In genomic region chr19:3046621-3047306, GRCh38 we compare ENCODE assay signal across 11 cellular contexts. TPM values are rescaled to one million over a fixed set of nuclear protein-coding genes. Genes with fewer than 3 reads are reported as not detected.
DNase-seq lines count a peak whose midpoint lies in the region; ATAC-seq and TF ChIP-seq lines count a peak whose summit lies in the region.
"Had no signal": no experiment of that assay in that cellular context is flagged by ENCODE, and none has a peak within 500 bp of the region (broad histone marks: within the 10 kb centered on the region; RNA-seq: fewer than 3 reads in every experiment).

No MANE protein-coding gene starts in this region.

- H3K27me3 Mint-ChIP-seq in WTC11 (ENCODE audit: low read depth): peaks cover 38% of the 10 kb centered on the region
- H3K27me3 Mint-ChIP-seq in endothelial cell (ENCODE audit: unreplicated experiment): peaks cover 10% of the 10 kb centered on the region

- H3K4me1 ChIP-seq in SK-N-SH (ENCODE audit: control insufficient read depth in 1 of 2, insufficient read depth in 2 of 2, low read depth in 1 of 2, low read length in 1 of 2) (no peaks in the 10 kb centered on the region; a peak in 1 of 4 replicates), upper lobe of left lung (peaks cover 11 to 34% (median 12%) of the 10 kb centered on the region in 4 donors)

- DNase-seq in SK-N-SH (peak; percentile 77), WTC11 (ENCODE audit: low spot score) (no peak), left kidney (ENCODE audit: low read depth, low spot score) (peak; percentile 86), upper lobe of left lung (peak in 1 of 2 donors; percentile 88), dermis blood vessel endothelial cell (no peak), endothelial cell (ENCODE audit: low spot score) (no peak)
- no peak for DNase-seq in stimulated activated CD4-positive, alpha-beta T cell treated with anti-CD3 and anti-CD28 coated beads, Interleukin-15, amount 100 ng/mL, for 24 hours
- DNase-seq: activated naive CD8-positive, alpha-beta T cell treated with anti-CD3 and anti-CD28 coated beads, Interleukin-2, amount 10 ng/mL, durations not matched to agents 7 days and 5 days; SW 1271 had no signal

- H3K27ac ChIP-seq in SK-N-SH (ENCODE audit: low read depth in 2 of 2, low read length in 1 of 2) (no peak overlapping the region), upper lobe of left lung (peak overlapping the region; percentile 62 to 88 (median 82))

- H3K4me1 Mint-ChIP-seq in WTC11: peaks cover 29% of the 10 kb centered on the region
- peaks cover 4% of the 10 kb centered on the region for H3K4me1 Mint-ChIP-seq in endothelial cell (ENCODE audit: unreplicated experiment)

- H3K9me3 ChIP-seq in SK-N-SH (no peaks in the 10 kb centered on the region), upper lobe of left lung (no peaks in the 10 kb centered on the region)

- H3K36me3 Mint-ChIP-seq in WTC11 (no peaks in the 10 kb centered on the region), endothelial cell (ENCODE audit: low read depth, unreplicated experiment) (peaks cover 4% of the 10 kb centered on the region)
- H3K36me3 Mint-ChIP-seq: activated naive CD8-positive, alpha-beta T cell treated with anti-CD3 and anti-CD28 coated beads, Interleukin-2, amount 10 ng/mL, durations not matched to agents 7 days and 5 days had no signal

- no peak overlapping the region for H2AFZ ChIP-seq in SK-N-SH (ENCODE audit: low read depth)

- H3K9me3 Mint-ChIP-seq in WTC11: no peaks in the 10 kb centered on the region
- no peaks in the 10 kb centered on the region for H3K9me3 Mint-ChIP-seq in endothelial cell (ENCODE audit: unreplicated experiment)
- H3K9me3 Mint-ChIP-seq: activated naive CD8-positive, alpha-beta T cell treated with anti-CD3 and anti-CD28 coated beads, Interleukin-2, amount 10 ng/mL, durations not matched to agents 7 days and 5 days had no signal

- H4K20me1 ChIP-seq in SK-N-SH (ENCODE audit: insufficient read depth): no peaks in the 10 kb centered on the region

- H3K27ac Mint-ChIP-seq in WTC11: no peak overlapping the region
- no peak overlapping the region for H3K27ac Mint-ChIP-seq in endothelial cell (ENCODE audit: unreplicated experiment)
- H3K27ac Mint-ChIP-seq: activated naive CD8-positive, alpha-beta T cell treated with anti-CD3 and anti-CD28 coated beads, Interleukin-2, amount 10 ng/mL, durations not matched to agents 7 days and 5 days; CD14-positive monocyte had no signal

- TF ChIP-seq CTCF in SK-N-SH (IDR thresholded peaks at IDR 0.05): no peak
- TF ChIP-seq CTCF in WTC11 (IDR thresholded peaks at IDR 0.05): no peak
- TF ChIP-seq CTCF in upper lobe of left lung (IDR thresholded peaks at IDR 0.05): no peak
- TF ChIP-seq CTCF in endothelial cell (IDR thresholded peaks at IDR 0.05; ENCODE audit: unreplicated experiment): no peak

- no peaks in the 10 kb centered on the region for H3K9me2 ChIP-seq in SK-N-SH

- WGBS in SK-N-SH (ENCODE audit: low lambda C conversion rate): 8% methylated on average over 25 of the region's 33 CpGs
- WGBS in upper lobe of left lung, 2 donors: 38 to 40% methylated on average over 6 of the region's 33 CpGs

- TF ChIP-seq EP300 in SK-N-SH (IDR thresholded peaks at IDR 0.05; ENCODE audit: borderline replicate concordance in 1 of 2, low read depth in 1 of 2, low read length in 1 of 2) (no peak), upper lobe of left lung (IDR thresholded peaks at IDR 0.05) (no peak)

- H3K4me3 Mint-ChIP-seq in WTC11 (peak overlapping the region; percentile 55), endothelial cell (ENCODE audit: unreplicated experiment) (no peak overlapping the region)

- CTCF ChIA-PET in SK-N-SH (lab: Yijun Ruan, JAX) (interaction anchor here (0.6 to 1.7 kb wide), 3 partner anchors 30 to 88 kb away, joined by 3 to 6 read pairs (median 4); no protein-coding TSS in a partner anchor), WTC11 (lab: Charles Lee) (interaction anchor here (0.6 to 3.4 kb wide), 8 partner anchors 11 to 96 kb away, joined by 3 to 32 read pairs (median 4); no protein-coding TSS in a partner anchor)

- POLR2A ChIA-PET in SK-N-SH (lab: Yijun Ruan, JAX): interaction anchor here (0.7 kb wide), 1 partner anchor 96 kb away, joined by 3 read pairs; no protein-coding TSS in a partner anchor
- POLR2A ChIA-PET in WTC11 (lab: Charles Lee): interaction anchor here (1.2 to 2.2 kb wide), 2 partner anchors 11 to 49 kb away, joined by 4 to 17 read pairs; no protein-coding TSS in a partner anchor

- H3K4me3 ChIP-seq in SK-N-SH (ENCODE audit: low read depth in 2 of 2, low read length in 1 of 2): peak overlapping the region; percentile 17 to 54; a peak in 3 of 4 replicates
- peak overlapping the region in 3 of 4 donors; percentile 43 to 50 (median 44) for H3K4me3 ChIP-seq in upper lobe of left lung

- ATAC-seq in SK-N-SH treated with all-trans-retinoic acid at 6 μM for 48 hours (no peak), WTC11 (peak; percentile 8; the same call in 1 of the 2 replicates), upper lobe of left lung (ENCODE audit: low FRiP score in 2 of 2) (peak in 1 of 2 donors; percentile 22)

- no peak overlapping the region for H3K4me2 ChIP-seq in SK-N-SH

- H3K27me3 ChIP-seq in SK-N-SH (ENCODE audit: insufficient read depth) (no peaks in the 10 kb centered on the region), upper lobe of left lung (no peaks in the 10 kb centered on the region)

- no peaks in the 10 kb centered on the region for H3K79me2 ChIP-seq in SK-N-SH (ENCODE audit: insufficient read depth)

- no peak for TF ChIP-seq RAD21 in SK-N-SH (IDR thresholded peaks at IDR 0.05; ENCODE audit: low read length)

- no peaks in the 10 kb centered on the region for H3K36me3 ChIP-seq in SK-N-SH (replicated peaks in 1 of 2; ENCODE audit: control insufficient read depth in 1 of 2, insufficient read depth in 2 of 2, low read length in 1 of 2)
- H3K36me3 ChIP-seq in upper lobe of left lung: no peaks in the 10 kb centered on the region

- H3F3A ChIP-seq in SK-N-SH (replicated peaks; ENCODE audit: insufficient read depth): peaks cover 7% of the 10 kb centered on the region

- no peak for TF ChIP-seq POLR2A in upper lobe of left lung (IDR thresholded peaks at IDR 0.05)

- H3K9ac ChIP-seq in SK-N-SH: no peak overlapping the region

TF ChIP-seq in SK-N-SH, 30 proteins besides CTCF, POLR2A, EP300 and RAD21 (continues in another document):
- TF ChIP-seq, protein P1, sequence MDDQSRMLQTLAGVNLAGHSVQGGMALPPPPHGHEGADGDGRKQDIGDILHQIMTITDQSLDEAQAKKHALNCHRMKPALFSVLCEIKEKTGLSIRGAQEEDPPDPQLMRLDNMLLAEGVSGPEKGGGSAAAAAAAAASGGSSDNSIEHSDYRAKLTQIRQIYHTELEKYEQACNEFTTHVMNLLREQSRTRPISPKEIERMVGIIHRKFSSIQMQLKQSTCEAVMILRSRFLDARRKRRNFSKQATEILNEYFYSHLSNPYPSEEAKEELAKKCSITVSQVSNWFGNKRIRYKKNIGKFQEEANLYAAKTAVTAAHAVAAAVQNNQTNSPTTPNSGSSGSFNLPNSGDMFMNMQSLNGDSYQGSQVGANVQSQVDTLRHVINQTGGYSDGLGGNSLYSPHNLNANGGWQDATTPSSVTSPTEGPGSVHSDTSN (IDR thresholded peaks at IDR 0.05): no peak

TF ChIP-seq in WTC11, 78 proteins besides CTCF, POLR2A, EP300 and RAD21 (continues in another document):
- TF ChIP-seq SP1 (CRISPR knock-in tag; conservative IDR thresholded peaks at IDR 0.05) (0 out of 2 replicates have a peak, but pooled peaks have one; percentile 4), ZBTB21 (CRISPR knock-in tag; IDR thresholded peaks at IDR 0.05; ENCODE audit: borderline replicate concordance) (no peak), NFYB (CRISPR knock-in tag; conservative IDR thresholded peaks at IDR 0.05; ENCODE audit: low read depth) (no peak), ZNF671 (CRISPR knock-in tag; IDR thresholded peaks at IDR 0.05) (no peak), GTF2I (CRISPR knock-in tag; conservative IDR thresholded peaks at IDR 0.05) (no peak)
- TF ChIP-seq, protein P2, sequence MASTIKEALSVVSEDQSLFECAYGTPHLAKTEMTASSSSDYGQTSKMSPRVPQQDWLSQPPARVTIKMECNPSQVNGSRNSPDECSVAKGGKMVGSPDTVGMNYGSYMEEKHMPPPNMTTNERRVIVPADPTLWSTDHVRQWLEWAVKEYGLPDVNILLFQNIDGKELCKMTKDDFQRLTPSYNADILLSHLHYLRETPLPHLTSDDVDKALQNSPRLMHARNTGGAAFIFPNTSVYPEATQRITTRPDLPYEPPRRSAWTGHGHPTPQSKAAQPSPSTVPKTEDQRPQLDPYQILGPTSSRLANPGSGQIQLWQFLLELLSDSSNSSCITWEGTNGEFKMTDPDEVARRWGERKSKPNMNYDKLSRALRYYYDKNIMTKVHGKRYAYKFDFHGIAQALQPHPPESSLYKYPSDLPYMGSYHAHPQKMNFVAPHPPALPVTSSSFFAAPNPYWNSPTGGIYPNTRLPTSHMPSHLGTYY (CRISPR knock-in tag; IDR thresholded peaks at IDR 0.05): no peak
- TF ChIP-seq, protein P3, sequence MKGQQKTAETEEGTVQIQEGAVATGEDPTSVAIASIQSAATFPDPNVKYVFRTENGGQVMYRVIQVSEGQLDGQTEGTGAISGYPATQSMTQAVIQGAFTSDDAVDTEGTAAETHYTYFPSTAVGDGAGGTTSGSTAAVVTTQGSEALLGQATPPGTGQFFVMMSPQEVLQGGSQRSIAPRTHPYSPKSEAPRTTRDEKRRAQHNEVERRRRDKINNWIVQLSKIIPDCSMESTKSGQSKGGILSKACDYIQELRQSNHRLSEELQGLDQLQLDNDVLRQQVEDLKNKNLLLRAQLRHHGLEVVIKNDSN (CRISPR knock-in tag; IDR thresholded peaks at IDR 0.05): no peak

RNA-seq across cellular contexts. Expression of gene TLE5, which starts 15.5 kb away (rescaled TPM):
- polyA plus RNA-seq in SK-N-SH (2012; rRNA removed): 479 and 519 TPM in 2 replicates
- polyA plus RNA-seq in SK-N-SH (2012; cell fraction: cytosol; rRNA removed): 268 and 361 TPM in 2 replicates
- 542 and 572 TPM in 2 replicates for polyA plus RNA-seq in SK-N-SH (2012; cell fraction: nucleus; rRNA removed)
- total RNA-seq in WTC11 (2021): 233 to 249 TPM (median 246 TPM) in 3 replicates
- total RNA-seq in upper lobe of left lung: 100 to 1,000 TPM; 324 to 781 (median 471) TPM
- 81.7 and 147 TPM in 2 replicates for total RNA-seq in dermis blood vessel endothelial cell
- total RNA-seq in endothelial cell (ENCODE audit: unreplicated experiment): 343 TPM

RNA-seq across cellular contexts. Expression of gene TLE2, which starts 17.7 kb away (rescaled TPM):
- 1.7 and 2.3 TPM in 2 replicates for polyA plus RNA-seq in SK-N-SH (2012; rRNA removed)
- polyA plus RNA-seq in SK-N-SH (2012; cell fraction: cytosol; rRNA removed): 0.97 and 1.9 TPM in 2 replicates
- 10.0 and 17.5 TPM in 2 replicates for polyA plus RNA-seq in SK-N-SH (2012; cell fraction: nucleus; rRNA removed)
- total RNA-seq in WTC11 (2021): 13.1 to 20.0 TPM (median 15.8 TPM) in 3 replicates
- 100 to 1,000 TPM in 1 of 6 donors, 10 to 100 TPM in 5; 35.0 to 115 (median 56.0) TPM for total RNA-seq in upper lobe of left lung
- total RNA-seq in dermis blood vessel endothelial cell: 21.8 and 25.7 TPM in 2 replicates
- 5.7 TPM for total RNA-seq in endothelial cell (ENCODE audit: unreplicated experiment)
- polyA plus RNA-seq: CD14-positive monocyte had no signal

RNA-seq across cellular contexts. Expression of gene GNA11, which starts 47.4 kb away (rescaled TPM):
- 14.6 and 32.4 TPM in 2 replicates for polyA plus RNA-seq in SK-N-SH (2012; rRNA removed)
- polyA plus RNA-seq in SK-N-SH (2012; cell fraction: cytosol; rRNA removed): 14.6 and 27.8 TPM in 2 replicates
- 33.0 and 35.6 TPM in 2 replicates for polyA plus RNA-seq in SK-N-SH (2012; cell fraction: nucleus; rRNA removed)
- total RNA-seq in WTC11 (2021) (22.4 to 27.2 TPM (median 23.5 TPM) in 3 replicates), upper lobe of left lung (100 to 1,000 TPM in 1 of 6 donors, 10 to 100 TPM in 5; 60.0 to 103 (median 75.9) TPM), dermis blood vessel endothelial cell (80.8 and 87.2 TPM in 2 replicates), endothelial cell (ENCODE audit: unreplicated experiment) (35.8 TPM)

Comparison
In these comparisons a context has a peak if more than half of its experiments do, and no peak if none do; other contexts are left out.
1. DNase-seq: peak in SK-N-SH (single experiment) and left kidney (single experiment); none in WTC11 (single experiment), dermis blood vessel endothelial cell (single experiment), stimulated activated CD4-positive, alpha-beta T cell treated with anti-CD3 and anti-CD28 coated beads, Interleukin-15, amount 100 ng/mL, for 24 hours (single experiment) and endothelial cell (single experiment).
2. H3K27ac ChIP-seq: peak in upper lobe of left lung (4 of 4); none in SK-N-SH (0 of 2).